In the genomic region with DNA sequence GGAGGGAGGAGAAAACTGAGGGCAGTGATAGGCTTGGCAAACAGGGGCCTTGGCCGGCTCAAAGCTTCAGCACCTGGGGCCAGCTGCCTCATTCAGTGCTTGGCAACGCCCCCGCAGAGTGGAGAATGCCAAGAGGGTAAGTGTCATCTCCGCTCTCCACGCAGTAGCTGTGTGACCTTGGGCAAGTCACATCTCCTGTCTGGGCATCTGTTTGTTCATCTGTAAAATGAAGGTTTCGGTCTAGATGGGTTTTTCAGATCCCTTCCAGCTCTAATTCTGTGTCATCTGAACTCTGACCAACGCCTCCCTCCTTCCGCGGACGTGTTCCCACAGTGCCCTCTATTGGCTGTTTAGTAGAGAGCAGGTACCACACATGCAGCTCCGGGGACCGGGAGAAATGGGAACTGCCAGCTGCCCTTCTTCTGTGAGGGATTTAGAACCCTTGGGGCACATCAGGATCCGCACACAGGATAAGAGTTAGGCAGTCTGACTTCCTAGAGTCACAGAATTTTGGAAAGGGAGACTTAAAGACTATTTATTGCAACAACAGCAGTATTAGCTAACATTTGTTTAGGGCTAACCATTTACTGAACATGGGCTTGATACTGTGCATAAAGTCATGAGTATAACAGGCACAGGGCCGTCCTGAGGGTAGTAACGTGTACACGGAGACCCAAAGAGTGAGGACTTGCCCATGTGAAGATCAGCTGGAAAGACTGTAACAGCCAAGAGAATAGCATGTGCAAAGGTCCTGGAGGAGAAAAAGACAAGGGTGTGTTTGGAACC, we compare ENCODE assay signal across 8 cellular contexts. TPM values are rescaled to one million over a fixed set of nuclear protein-coding genes. Genes with fewer than 3 reads are reported as not detected.
DNase-seq lines count a peak whose midpoint lies in the region; ATAC-seq and TF ChIP-seq lines count a peak whose summit lies in the region.

No MANE protein-coding gene starts in this region.

- intact Hi-C loops in left cardiac atrium (cut with DNase I) (no loop called here), sciatic nerve (cut with DNase I) (no loop called here)

- H3K27ac ChIP-seq in 22Rv1, result no peak overlapping the region

- ATAC-seq in HG03432 (IDR thresholded peaks at IDR 0.05; ENCODE audit: unreplicated experiment) (peak; percentile 76), left cardiac atrium (peak; percentile 59 to 63), sciatic nerve (no peak), GM21447 (IDR thresholded peaks at IDR 0.05; ENCODE audit: unreplicated experiment) (no peak)
- peak; percentile 68 for ATAC-seq in activated T-helper 17 cell treated with anti-CD3 and anti-CD28 coated beads, Interleukin-2, amount 50 U/mL, for 72 hours (replicated peaks)

- no peaks in the 10 kb centered on the region for H3K9me3 Mint-ChIP-seq in activated T-helper 17 cell treated with anti-CD3 and anti-CD28 coated beads, Interleukin-2, amount 50 U/mL, for 72 hours

- no peak overlapping the region for H3K27ac Mint-ChIP-seq in activated T-helper 17 cell treated with anti-CD3 and anti-CD28 coated beads, Interleukin-2, amount 50 U/mL, for 72 hours

- peak; percentile 86 for TF ChIP-seq CTCF in 22Rv1 (IDR thresholded peaks at IDR 0.05)

- no peak overlapping the region for H3K4me3 Mint-ChIP-seq in activated T-helper 17 cell treated with anti-CD3 and anti-CD28 coated beads, Interleukin-2, amount 50 U/mL, for 72 hours

- H3K36me3 Mint-ChIP-seq in activated T-helper 17 cell treated with anti-CD3 and anti-CD28 coated beads, Interleukin-2, amount 50 U/mL, for 72 hours (ENCODE audit: low read depth), result no peaks in the 10 kb centered on the region

- DNase-seq in GF-D8 (lab: John Stamatoyannopoulos, UW) (peak; percentile 17), NCI-H82 (lab: John Stamatoyannopoulos, UW) (peak; percentile 82), left cardiac atrium (peak; percentile 39), sciatic nerve (ENCODE audit: low spot score) (peak; percentile 61)

- H3K27me3 Mint-ChIP-seq in activated T-helper 17 cell treated with anti-CD3 and anti-CD28 coated beads, Interleukin-2, amount 50 U/mL, for 72 hours, result peaks cover 12% of the 10 kb centered on the region

- H3K4me1 Mint-ChIP-seq in activated T-helper 17 cell treated with anti-CD3 and anti-CD28 coated beads, Interleukin-2, amount 50 U/mL, for 72 hours, result no peaks in the 10 kb centered on the region

RNA-seq across cellular contexts. Expression of a gene that starts 26.8 kb away (rescaled TPM):
- total RNA-seq in activated T-helper 17 cell treated with anti-CD3 and anti-CD28 coated beads, Interleukin-2, amount 50 U/mL, for 72 hours, result not detected
- total RNA-seq in left cardiac atrium (not detected), sciatic nerve (2.8 TPM)

RNA-seq across cellular contexts. Expression of a gene that starts 52.0 kb away (rescaled TPM):
- total RNA-seq in activated T-helper 17 cell treated with anti-CD3 and anti-CD28 coated beads, Interleukin-2, amount 50 U/mL, for 72 hours, result not detected
- total RNA-seq in left cardiac atrium (not detected), sciatic nerve (not detected)

Comparison
In these comparisons a context has a peak if more than half of its experiments do, and no peak if none do; other contexts are left out.
1. DNase-seq: peak in every context shown above with its lines; median percentile 82 in NCI-H82; 61 in sciatic nerve; 39 in left cardiac atrium; 17 in GF-D8.
2. ATAC-seq: peak in HG03432 (single experiment), activated T-helper 17 cell treated with anti-CD3 and anti-CD28 coated beads, Interleukin-2, amount 50 U/mL, for 72 hours (single experiment) and left cardiac atrium (2 of 2); none in sciatic nerve (single experiment) and GM21447 (single experiment).